21 cellular contexts compared by ENCODE assay signal in genomic region chr1:38068980-38069340, GRCh38. TPM values are rescaled to one million over a fixed set of nuclear protein-coding genes. Genes with fewer than 3 reads are reported as not detected.
DNase-seq lines count a peak whose midpoint lies in the region; ATAC-seq, FAIRE-seq and TF ChIP-seq lines count a peak whose summit lies in the region.
"Had no signal": no experiment of that assay in that cellular context is flagged by ENCODE, and none has a peak within 500 bp of the region (broad histone marks: within the 10 kb centered on the region; RNA-seq: fewer than 3 reads in every experiment).

No MANE protein-coding gene starts in this region.

- H3K4me2 ChIP-seq in BLaER1 = peak overlapping the region; percentile 81
- no peak overlapping the region for H3K4me2 ChIP-seq in K562 (ENCODE audit: insufficient read depth, low read length)

- no peaks in the 10 kb centered on the region for H3K36me3 ChIP-seq in BLaER1
- no peaks in the 10 kb centered on the region for H3K36me3 ChIP-seq in SJCRH30
- no peaks in the 10 kb centered on the region for H3K36me3 ChIP-seq in K562 (ENCODE audit: control insufficient read depth, insufficient read depth, low read length)
- H3K36me3 ChIP-seq: HAP-1 had no signal

- no peaks in the 10 kb centered on the region for H3K79me2 ChIP-seq in K562 (ENCODE audit: control insufficient read depth, insufficient read depth, low read length)

- 0% methylated on average over 3 of the region's 3 CpGs for WGBS in K562 (ENCODE audit: insufficient coverage, low coverage, missing lambda C conversion rate)

- DNase-seq in SJCRH30 = peak; percentile 80 to 86
- DNase-seq in K562 (ENCODE audit: extremely low read depth in 1 of 4, low spot score in 3 of 4) = peak in 1 of 4 experiments; percentile 20
- DNase-seq in erythroblast (lab: John Stamatoyannopoulos, UW) = no peak
- DNase-seq in activated CD4-positive, alpha-beta T cell treated with anti-CD3 and anti-CD28 coated beads for 1 hour = no peak
- DNase-seq: C1 segment of cervical spinal cord; Calu3; CD4-positive, alpha-beta memory T cell; DMS53; DMS79 treated with DMSO at 0.1 percent for 48 hours; GF-D8; GOT3; HFFc6 had no signal

- H3K9me1 ChIP-seq in K562 (ENCODE audit: control insufficient read depth, insufficient read depth, low read length) = no peaks in the 10 kb centered on the region

- no peak for TF ChIP-seq CTCF in K562 (IDR thresholded peaks at IDR 0.05 in 2 of 3, conservative IDR thresholded peaks at IDR 0.05 in 1 of 3; ENCODE audit: insufficient read depth in 2 of 3, low read depth in 1 of 3, low read length in 3 of 3)

- H3K9me3 ChIP-seq in BLaER1 (no peaks in the 10 kb centered on the region), SJCRH30 (replicated peaks) (no peaks in the 10 kb centered on the region), K562 (replicated peaks; ENCODE audit: control insufficient read depth, insufficient read depth, low read depth, low read length) (no peaks in the 10 kb centered on the region)
- H3K9me3 ChIP-seq: HAP-1 had no signal

- H3K27me3 ChIP-seq in BLaER1 = no peaks in the 10 kb centered on the region
- no peaks in the 10 kb centered on the region for H3K27me3 ChIP-seq in SJCRH30
- peaks cover 14 to 62% of the 10 kb centered on the region in 2 experiments; a peak in 4 of 5 replicates for H3K27me3 ChIP-seq in K562 (ENCODE audit: control insufficient read depth in 2 of 2, insufficient read depth in 2 of 2, low read length in 2 of 2)

- POLR2A ChIA-PET in K562 (lab: Yijun Ruan, JAX) = interaction anchor here (0.6 to 2.1 kb wide), 3 partner anchors 9 to 508 kb away, joined by 3 to 8 read pairs (median 3); no protein-coding TSS in a partner anchor

- in situ Hi-C loops in K562 (cut with MboI) = no loop called here

- no peak for FAIRE-seq in K562 (lab: Jason Lieb, UNC)
- FAIRE-seq: GM12891, GM18507, H54 had no signal

- no peak overlapping the region for H2AFZ ChIP-seq in K562 (ENCODE audit: low read depth, low read length)

- H3K4me3 ChIP-seq in BLaER1 (no peak overlapping the region), SJCRH30 (no peak overlapping the region), K562 (no peak overlapping the region)
- H3K4me3 ChIP-seq: HAP-1 had no signal

- BruUV-seq in K562 (replicated peaks; lab: Mats Ljungman, UMichigan) = no TSS peak

- intact Hi-C loops in K562 (cut with micrococcal nuclease) = no loop called here

- no peak for TF ChIP-seq RAD21 in K562 (CRISPR knock-in tag; conservative IDR thresholded peaks at IDR 0.05 in 1 of 2, IDR thresholded peaks at IDR 0.05 in 1 of 2)

- no peaks in the 10 kb centered on the region for H4K20me1 ChIP-seq in BLaER1
- H4K20me1 ChIP-seq in K562 (replicated peaks; ENCODE audit: control insufficient read depth, insufficient read depth, low read length) = peaks cover 4% of the 10 kb centered on the region; the same call in 1 of the 2 replicates

- TF ChIP-seq POLR2A in K562 (conservative IDR thresholded peaks at IDR 0.05) = no peak
- TF ChIP-seq POLR2A in erythroblast (IDR thresholded peaks at IDR 0.05; ENCODE audit: low read length) = no peak

- H3K9ac ChIP-seq in BLaER1 (no peak overlapping the region), K562 (ENCODE audit: insufficient read depth in 1 of 2, low read depth in 2 of 2, low read length in 2 of 2) (no peak overlapping the region)

- H3K27ac ChIP-seq in BLaER1 = no peak overlapping the region
- H3K27ac ChIP-seq in SJCRH30 = peak overlapping the region; percentile 78
- no peak overlapping the region for H3K27ac ChIP-seq in K562 (ENCODE audit: extremely low read depth, low read depth, low read length)

- TF ChIP-seq EP300 in K562 (IDR thresholded peaks at IDR 0.05; ENCODE audit: low read length) = no peak

- H3K4me1 ChIP-seq in BLaER1 (peaks cover 18% of the 10 kb centered on the region), SJCRH30 (peaks cover 54% of the 10 kb centered on the region), K562 (replicated peaks in 1 of 2; ENCODE audit: control insufficient read depth in 2 of 2, insufficient read depth in 2 of 2, low read length in 2 of 2) (peaks cover 4 to 15% of the 10 kb centered on the region in 2 experiments; a peak in 3 of 5 replicates)
- H3K4me1 ChIP-seq: HAP-1 had no signal

- CTCF ChIA-PET in K562 (lab: Yijun Ruan, JAX; ENCODE audit: low intra/inter-chr PET ratio) = no interaction called here

- ATAC-seq in K562 (no peak), GM21723 (IDR thresholded peaks at IDR 0.05; ENCODE audit: unreplicated experiment) (no peak)

TF ChIP-seq in K562, 482 proteins besides CTCF, POLR2A, EP300 and RAD21:
- TF ChIP-seq BRCA1 (IDR thresholded peaks at IDR 0.05) = no peak
- TF ChIP-seq BRCA1 (CRISPR knock-in tag; IDR thresholded peaks at IDR 0.05) = no peak
- TF ChIP-seq GATAD2A (IDR thresholded peaks at IDR 0.05) = no peak
- TF ChIP-seq DIDO1 (tag; IDR thresholded peaks at IDR 0.05; ENCODE audit: low read depth) = 0 out of 2 replicates have a peak, but pooled peaks have one; percentile 8
- TF ChIP-seq ZNF146 (CRISPR knock-in tag; IDR thresholded peaks at IDR 0.05; ENCODE audit: unreplicated experiment) = no peak
- no peak for TF ChIP-seq ZNF778 (CRISPR knock-in tag; IDR thresholded peaks at IDR 0.05)
- TF ChIP-seq HDAC8 (tag; IDR thresholded peaks at IDR 0.05) = no peak
- no peak for TF ChIP-seq ADNP (tag; IDR thresholded peaks at IDR 0.05)

RNA-seq across cellular contexts. Expression of gene POU3F1, which starts 22.4 kb away (rescaled TPM):
- total RNA-seq in SJCRH30 (2014; rRNA removed; shearing (Covaris generic)) = 1.6 and 1.7 TPM in 2 replicates
- not detected in 2 replicates for total RNA-seq in K562 (2011; cell fraction: chromatin; rRNA removed; ENCODE audit: low replicate concordance)
- 0.13 TPM in 1 of 2 replicates, not detected in the other for total RNA-seq in K562 (2011; cell fraction: nucleolus; rRNA removed)
- total RNA-seq in K562 (2011; cell fraction: nucleoplasm; rRNA removed) = not detected in 2 replicates
- 0.08 and 0.09 TPM in 2 replicates for total RNA-seq in K562 (2014; rRNA removed)
- total RNA-seq in K562 (2014; rRNA removed; fragmentation: Illumina TruSeq; extraction: Trizol) = not detected in 2 replicates
- not detected in 2 replicates for total RNA-seq in K562 (2015; rRNA removed; fragmentation: Illumina TruSeq; extraction: Trizol)
- not detected in 2 replicates for total RNA-seq in K562 (2021)
- polyA plus RNA-seq in K562 (2011; rRNA removed) = 0.05 TPM in 1 of 2 replicates, not detected in the other
- not detected in 2 replicates for polyA plus RNA-seq in K562 (2011; cell fraction: cytosol; rRNA removed)
- 0.06 and 0.15 TPM in 2 replicates for polyA plus RNA-seq in K562 (2011; cell fraction: nucleus; rRNA removed)
- polyA plus RNA-seq in K562 (2012) = not detected in 2 replicates
- not detected in 2 replicates for polyA plus RNA-seq in K562 (2014; fragmentation: Illumina TruSeq; extraction: Trizol)
- polyA plus RNA-seq in K562 (2014; fragmentation: Nextera tagmentation; extraction: Ambion mirVana) = not detected
- polyA plus RNA-seq in K562 (2014; rRNA removed) = not detected in 2 replicates
- polyA minus RNA-seq in K562 (2011; rRNA and poly(A)+ RNA removed) = not detected in 2 replicates
- not detected in 2 replicates for polyA minus RNA-seq in K562 (2011; cell fraction: cytosol; rRNA and poly(A)+ RNA removed)
- 0.13 and 0.33 TPM in 2 replicates for polyA minus RNA-seq in K562 (2011; cell fraction: nucleus; rRNA and poly(A)+ RNA removed)
- total RNA-seq: A172, Calu3, G401 had no signal
- polyA plus RNA-seq: AG04450 had no signal

RNA-seq across cellular contexts. Expression of gene UTP11, which starts 56.4 kb away (rescaled TPM):
- 125 and 128 TPM in 2 replicates for total RNA-seq in SJCRH30 (2014; rRNA removed; shearing (Covaris generic))
- total RNA-seq in K562 (2011; cell fraction: chromatin; rRNA removed; ENCODE audit: low replicate concordance) = 67.0 and 115 TPM in 2 replicates
- total RNA-seq in K562 (2011; cell fraction: nucleolus; rRNA removed) = 37.6 and 49.2 TPM in 2 replicates
- 97.2 and 146 TPM in 2 replicates for total RNA-seq in K562 (2011; cell fraction: nucleoplasm; rRNA removed)
- total RNA-seq in K562 (2014; rRNA removed) = 125 and 137 TPM in 2 replicates
- 215 and 251 TPM in 2 replicates for total RNA-seq in K562 (2014; rRNA removed; fragmentation: Illumina TruSeq; extraction: Trizol)
- 214 and 221 TPM in 2 replicates for total RNA-seq in K562 (2015; rRNA removed; fragmentation: Illumina TruSeq; extraction: Trizol)
- total RNA-seq in K562 (2021) = 124 and 129 TPM in 2 replicates
- 67.6 and 91.1 TPM in 2 replicates for polyA plus RNA-seq in K562 (2011; rRNA removed)
- polyA plus RNA-seq in K562 (2011; cell fraction: cytosol; rRNA removed) = 22.4 and 42.7 TPM in 2 replicates
- polyA plus RNA-seq in K562 (2011; cell fraction: nucleus; rRNA removed) = 18.0 and 28.1 TPM in 2 replicates
- 76.5 and 96.7 TPM in 2 replicates for polyA plus RNA-seq in K562 (2012)
- 329 and 378 TPM in 2 replicates for polyA plus RNA-seq in K562 (2014; fragmentation: Illumina TruSeq; extraction: Trizol)
- 100 to 1,000 TPM; 269 to 303 TPM for polyA plus RNA-seq in K562 (2014; fragmentation: Nextera tagmentation; extraction: Ambion mirVana)
- 167 and 253 TPM in 2 replicates for polyA plus RNA-seq in K562 (2014; rRNA removed)
- 46.0 and 51.0 TPM in 2 replicates for polyA minus RNA-seq in K562 (2011; rRNA and poly(A)+ RNA removed)
- polyA minus RNA-seq in K562 (2011; cell fraction: cytosol; rRNA and poly(A)+ RNA removed) = 25.8 and 26.4 TPM in 2 replicates
- 17.6 and 38.0 TPM in 2 replicates for polyA minus RNA-seq in K562 (2011; cell fraction: nucleus; rRNA and poly(A)+ RNA removed)

Comparison
In these comparisons a context has a peak if more than half of its experiments do, and no peak if none do; other contexts are left out.
1. DNase-seq: peak in SJCRH30 (2 of 2); none in erythroblast (0 of 2) and activated CD4-positive, alpha-beta T cell treated with anti-CD3 and anti-CD28 coated beads for 1 hour (single experiment).